8 cellular contexts compared by ENCODE assay signal in genomic region chr9:36632892-36633291, GRCh38.
DNase-seq lines count a peak whose midpoint lies in the region; ATAC-seq lines count a peak whose summit lies in the region.

No MANE protein-coding gene starts in this region.

- no peak for ATAC-seq in HG03442 (IDR thresholded peaks at IDR 0.05; ENCODE audit: unreplicated experiment)
- no peak for ATAC-seq in sciatic nerve

- DNase-seq in DMS 273 (lab: John Stamatoyannopoulos, UW; ENCODE audit: unreplicated experiment) (peak; percentile 36), DMS 273 treated with DMSO at 0.1 percent for 48 hours (lab: John Stamatoyannopoulos, UW) (no peak), NCI-H146 (lab: John Stamatoyannopoulos, UW) (peak; percentile 44), T47D (ENCODE audit: low read depth in 1 of 2, low spot score in 1 of 2) (peak; percentile 12 to 35), middle frontal gyrus (ENCODE audit: extremely low spot score, low spot score) (peak; percentile 3), sciatic nerve (ENCODE audit: low spot score) (no peak), GM19240 (ENCODE audit: insufficient read length, low spot score) (no peak)

- intact Hi-C loops in sciatic nerve (cut with DNase I): no loop called here

- in situ Hi-C loops in T47D (cut with HindIII; ENCODE audit: low pct_unique_long_range_greater_than_20kb, low sequenced_read_pairs): no loop called here

Comparison
In these comparisons a context has a peak if more than half of its experiments do, and no peak if none do; other contexts are left out.
1. DNase-seq: peak in DMS 273 (single experiment), NCI-H146 (single experiment), T47D (2 of 2) and middle frontal gyrus (single experiment); none in DMS 273 treated with DMSO at 0.1 percent for 48 hours (single experiment), sciatic nerve (single experiment) and GM19240 (single experiment).